Comparison of ENCODE assay signal across 18 cellular contexts in the genomic region with DNA sequence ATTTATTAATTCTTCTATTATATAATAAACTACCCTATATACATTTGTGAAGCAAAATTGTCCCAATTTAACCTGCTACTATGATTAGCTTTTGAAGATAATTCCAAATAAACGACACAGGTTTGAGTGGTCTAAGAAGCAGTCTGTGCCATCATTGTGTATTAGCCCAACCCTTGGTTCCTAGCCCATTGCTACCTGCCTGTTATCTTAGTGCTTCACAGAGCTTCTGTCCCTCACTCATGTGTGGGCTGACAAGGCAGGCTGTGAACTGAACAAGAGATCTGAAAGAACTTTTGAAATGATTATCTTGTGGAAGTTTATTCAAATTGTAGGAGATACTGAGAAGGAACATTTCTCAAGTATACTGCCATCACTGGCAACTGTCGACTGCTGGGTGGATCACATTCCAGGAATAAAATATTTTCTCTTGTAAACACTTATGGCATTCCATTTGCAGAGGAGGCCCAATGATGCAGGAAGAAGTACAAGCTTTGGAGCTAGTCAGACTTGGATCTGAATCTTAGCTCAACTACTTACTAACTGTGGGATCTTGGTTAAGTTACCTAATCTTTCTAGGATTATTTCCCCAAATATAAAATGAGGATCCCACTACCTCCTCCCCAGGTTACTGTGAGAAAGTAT. TPM values are rescaled to one million over a fixed set of nuclear protein-coding genes. Genes with fewer than 3 reads are reported as not detected.
A peak's percentile ranks its signal among the peaks of the same experiment; 100 is the strongest.
DNase-seq lines count a peak whose midpoint lies in the region; ATAC-seq and TF ChIP-seq lines count a peak whose summit lies in the region.
"Had no signal": no experiment of that assay in that cellular context is flagged by ENCODE, and none has a peak within 500 bp of the region (broad histone marks: within the 10 kb centered on the region; RNA-seq: fewer than 3 reads in every experiment).

No MANE protein-coding gene starts in this region.

- no peak for TF ChIP-seq CTCF in PC-3 (conservative IDR thresholded peaks at IDR 0.05; ENCODE audit: low read depth, low read length)
- TF ChIP-seq CTCF in osteocyte (IDR thresholded peaks at IDR 0.05): no peak

- peaks cover 19% of the 10 kb centered on the region for H3K4me1 Mint-ChIP-seq in osteocyte (ENCODE audit: unreplicated experiment)
- H3K4me1 Mint-ChIP-seq: activated naive CD8-positive, alpha-beta T cell treated with anti-CD3 and anti-CD28 coated beads, Interleukin-2, amount 50 U/mL, for 24 hours; B cell had no signal

- H2AFZ ChIP-seq in PC-3 (ENCODE audit: low read length): no peak overlapping the region
- H2AFZ ChIP-seq: parathyroid adenoma had no signal

- CTCF ChIA-PET in PC-3 (lab: Charles Lee): no interaction called here

- ATAC-seq in PC-3 (peak; percentile 40), GM21528 (IDR thresholded peaks at IDR 0.05; ENCODE audit: low FRiP score, unreplicated experiment) (no peak)
- ATAC-seq: activated naive CD8-positive, alpha-beta T cell treated with anti-CD3 and anti-CD28 coated beads, Interleukin-2, amount 50 U/mL, for 24 hours; heart right ventricle had no signal

- no peaks in the 10 kb centered on the region for H4K20me1 ChIP-seq in PC-3 (ENCODE audit: low read length)

- BruUV-seq in PC-3 (replicated peaks; lab: Mats Ljungman, UMichigan): no TSS peak

- H3K9me2 ChIP-seq in PC-3 (replicated peaks; ENCODE audit: low read length): no peaks in the 10 kb centered on the region

- no peaks in the 10 kb centered on the region for H3K27me3 Mint-ChIP-seq in osteocyte (ENCODE audit: unreplicated experiment)
- H3K27me3 Mint-ChIP-seq: activated naive CD8-positive, alpha-beta T cell treated with anti-CD3 and anti-CD28 coated beads, Interleukin-2, amount 50 U/mL, for 24 hours; B cell; stimulated activated naive CD8-positive, alpha-beta T cell treated with anti-CD3 and anti-CD28 coated beads, Interleukin-15, Interleukin-2, amounts not matched to agents 100 ng/mL and 50 ng/mL, for 24 hours had no signal

- no peaks in the 10 kb centered on the region for H3F3A ChIP-seq in PC-3 (ENCODE audit: low read length, unreplicated experiment)

- no peaks in the 10 kb centered on the region for H3K27me3 ChIP-seq in PC-3 (ENCODE audit: low read length)
- H3K27me3 ChIP-seq: heart right ventricle had no signal

- no peak overlapping the region for H3K9ac ChIP-seq in PC-3 (ENCODE audit: low read length)
- H3K9ac ChIP-seq: KMS-11, parathyroid adenoma had no signal

- H3K4me3 ChIP-seq in PC-3 (ENCODE audit: low read length): no peak overlapping the region
- H3K4me3 ChIP-seq: heart right ventricle, SK-N-MC had no signal

- H3K4me2 ChIP-seq in PC-3 (ENCODE audit: low read length): no peak overlapping the region
- H3K4me2 ChIP-seq: KMS-11 had no signal

- H3K79me2 ChIP-seq in PC-3 (ENCODE audit: low read length): no peaks in the 10 kb centered on the region
- H3K79me2 ChIP-seq: parathyroid adenoma had no signal

- no peak overlapping the region for H3K27ac ChIP-seq in PC-3 (ENCODE audit: low read length)
- H3K27ac ChIP-seq: heart right ventricle, KMS-11, parathyroid adenoma, SK-N-MC had no signal

- peaks cover 21% of the 10 kb centered on the region for H3K36me3 Mint-ChIP-seq in osteocyte (ENCODE audit: unreplicated experiment)

- H3K4me3 Mint-ChIP-seq in osteocyte (ENCODE audit: unreplicated experiment): no peak overlapping the region
- H3K4me3 Mint-ChIP-seq: activated naive CD8-positive, alpha-beta T cell treated with anti-CD3 and anti-CD28 coated beads, Interleukin-2, amount 50 U/mL, for 24 hours; B cell; stimulated activated naive CD8-positive, alpha-beta T cell treated with anti-CD3 and anti-CD28 coated beads, Interleukin-15, Interleukin-2, amounts not matched to agents 100 ng/mL and 50 ng/mL, for 24 hours had no signal

- H3K36me3 ChIP-seq in PC-3 (ENCODE audit: low read depth, low read length): peaks cover 15% of the 10 kb centered on the region; the same call in 1 of the 2 replicates

- no peaks in the 10 kb centered on the region for H3K4me1 ChIP-seq in PC-3 (ENCODE audit: insufficient read depth, low read length)
- H3K4me1 ChIP-seq: heart right ventricle, parathyroid adenoma had no signal

- H3K9me3 Mint-ChIP-seq in osteocyte (ENCODE audit: unreplicated experiment): no peaks in the 10 kb centered on the region
- H3K9me3 Mint-ChIP-seq: activated naive CD8-positive, alpha-beta T cell treated with anti-CD3 and anti-CD28 coated beads, Interleukin-2, amount 50 U/mL, for 24 hours; stimulated activated naive CD8-positive, alpha-beta T cell treated with anti-CD3 and anti-CD28 coated beads, Interleukin-15, Interleukin-2, amounts not matched to agents 100 ng/mL and 50 ng/mL, for 24 hours had no signal

- intact Hi-C loops in PC-3 (cut with micrococcal nuclease): no loop called here

- DNase-seq in AG08396 (ENCODE audit: low spot score): peak; percentile 65
- no peak for DNase-seq in PC-3
- DNase-seq in fibroblast of peridontal ligament (ENCODE audit: extremely low read depth): peak; percentile 88
- no peak for DNase-seq in osteocyte (ENCODE audit: extremely low spot score, unreplicated experiment)
- no peak for DNase-seq in OCI-M2 (lab: John Stamatoyannopoulos, UW; ENCODE audit: unreplicated experiment)
- no peak for DNase-seq in NCI-H1436 treated with DMSO at 0.1 percent for 48 hours (lab: John Stamatoyannopoulos, UW)
- no peak for DNase-seq in activated CD4-positive, alpha-beta T cell treated with anti-CD3 and anti-CD28 coated beads for 48 hours
- DNase-seq: activated CD4-positive, alpha-beta T cell treated with anti-CD3 and anti-CD28 coated beads, Interleukin-2, amount 50 U/mL, for 4 hours; activated naive CD8-positive, alpha-beta T cell treated with anti-CD3 and anti-CD28 coated beads, Interleukin-2, amount 50 U/mL, for 24 hours; heart right ventricle; NCI-H146; NCI-H510A had no signal

- POLR2A ChIA-PET in PC-3 (lab: Charles Lee; ENCODE audit: unreplicated experiment): no interaction called here

- no peaks in the 10 kb centered on the region for H3K9me3 ChIP-seq in PC-3 (ENCODE audit: low read length)
- H3K9me3 ChIP-seq: heart right ventricle had no signal

- peak overlapping the region; percentile 76 for H3K27ac Mint-ChIP-seq in osteocyte (ENCODE audit: unreplicated experiment)
- H3K27ac Mint-ChIP-seq: activated naive CD8-positive, alpha-beta T cell treated with anti-CD3 and anti-CD28 coated beads, Interleukin-2, amount 50 U/mL, for 24 hours; B cell; stimulated activated naive CD8-positive, alpha-beta T cell treated with anti-CD3 and anti-CD28 coated beads, Interleukin-15, Interleukin-2, amounts not matched to agents 100 ng/mL and 50 ng/mL, for 24 hours had no signal

RNA-seq across cellular contexts. Expression of a gene that starts 7.8 kb away (rescaled TPM):
- 10.7 and 14.2 TPM in 2 replicates for total RNA-seq in PC-3 (2014; rRNA removed)
- total RNA-seq in osteocyte: 12.1 and 12.5 TPM in 2 replicates

RNA-seq across cellular contexts. Expression of a gene that starts 39.0 kb away (rescaled TPM):
- total RNA-seq in PC-3 (2014; rRNA removed) (42.7 and 59.7 TPM in 2 replicates), osteocyte (96.1 and 105 TPM in 2 replicates)

Comparison
In these comparisons a context has a peak if more than half of its experiments do, and no peak if none do; other contexts are left out.
1. DNase-seq: peak in AG08396 (single experiment) and fibroblast of peridontal ligament (single experiment); none in PC-3 (single experiment), osteocyte (single experiment), OCI-M2 (single experiment), NCI-H1436 treated with DMSO at 0.1 percent for 48 hours (single experiment) and activated CD4-positive, alpha-beta T cell treated with anti-CD3 and anti-CD28 coated beads for 48 hours (single experiment).